Comparison of ENCODE assay signal across 8 cellular contexts in the genomic region with DNA sequence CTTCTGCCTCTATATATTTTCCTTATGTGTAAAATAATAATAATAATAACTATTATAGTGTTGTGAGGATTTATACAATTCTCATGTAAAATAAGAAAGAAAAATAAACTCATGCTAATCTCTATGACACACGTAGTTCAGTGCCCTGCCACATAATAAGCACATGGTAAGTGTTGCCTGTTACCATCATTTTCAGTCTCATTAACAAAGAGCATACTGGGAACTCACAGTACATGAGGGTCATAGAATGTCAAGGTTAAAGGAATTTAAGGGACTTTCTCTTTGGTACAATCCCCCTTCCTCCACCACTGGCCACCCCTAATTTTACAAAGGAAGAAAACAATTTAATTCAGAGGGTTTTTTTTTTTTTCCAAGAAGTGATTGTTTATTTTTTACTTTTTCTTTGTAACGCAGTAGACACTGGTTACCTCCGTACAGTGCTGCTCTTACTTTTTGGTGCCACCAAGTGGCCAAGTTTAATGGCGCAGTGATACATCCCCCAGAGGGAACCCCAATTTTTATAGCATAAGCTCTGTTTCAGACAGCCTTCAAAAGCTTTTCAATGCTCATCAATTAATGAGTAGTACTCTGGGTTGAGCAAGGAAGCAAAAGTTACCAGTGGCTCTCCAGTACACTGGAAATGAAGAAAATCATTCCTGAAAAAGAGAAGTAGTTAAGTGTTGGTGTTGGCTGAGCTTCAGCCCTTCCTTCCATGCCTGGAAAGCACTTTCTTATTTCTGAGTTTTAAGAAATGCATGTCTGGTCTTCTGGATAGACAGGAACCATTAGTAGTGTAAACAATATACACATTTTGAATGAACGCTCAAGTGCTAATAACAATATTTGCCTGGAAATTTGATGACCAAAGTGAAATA.
DNase-seq lines count a peak whose midpoint lies in the region; ATAC-seq, FAIRE-seq and TF ChIP-seq lines count a peak whose summit lies in the region.

No MANE protein-coding gene starts in this region.

- no peaks in the 10 kb centered on the region; the same call in 1 of the 2 replicates for H3K27me3 ChIP-seq in Panc1 (ENCODE audit: control insufficient read depth, insufficient read depth, low read length)
- H3K27me3 ChIP-seq in cardiac muscle cell = no peaks in the 10 kb centered on the region
- no peaks in the 10 kb centered on the region for H3K27me3 ChIP-seq in small intestine (ENCODE audit: control insufficient read depth in 2 of 2, insufficient read depth in 2 of 2, low read length in 2 of 2)
- H3K27me3 ChIP-seq in gastroesophageal sphincter = no peaks in the 10 kb centered on the region

- H3K9me3 ChIP-seq in Panc1 (ENCODE audit: control insufficient read depth, insufficient read depth, low read depth, low read length) (no peaks in the 10 kb centered on the region), cardiac muscle cell (ENCODE audit: low read depth) (no peaks in the 10 kb centered on the region), small intestine (ENCODE audit: control insufficient read depth, low read depth) (no peaks in the 10 kb centered on the region), gastroesophageal sphincter (no peaks in the 10 kb centered on the region)

- no peak for TF ChIP-seq EP300 in gastroesophageal sphincter (IDR thresholded peaks at IDR 0.05)

- H3K4me1 ChIP-seq in Panc1 (ENCODE audit: control insufficient read depth, insufficient read depth, low read length) (no peaks in the 10 kb centered on the region; the same call in 1 of the 2 replicates), cardiac muscle cell (ENCODE audit: low read depth) (no peaks in the 10 kb centered on the region), small intestine (ENCODE audit: control insufficient read depth in 2 of 2, insufficient read depth in 1 of 2, low read depth in 1 of 2, low read length in 1 of 2) (no peaks in the 10 kb centered on the region), gastroesophageal sphincter (no peaks in the 10 kb centered on the region)

- H3K36me3 ChIP-seq in Panc1 (ENCODE audit: control insufficient read depth, insufficient read depth, low read length) = no peaks in the 10 kb centered on the region
- no peaks in the 10 kb centered on the region for H3K36me3 ChIP-seq in cardiac muscle cell
- H3K36me3 ChIP-seq in small intestine (ENCODE audit: control insufficient read depth in 2 of 2, insufficient read depth in 2 of 2, low read length in 2 of 2) = no peaks in the 10 kb centered on the region
- no peaks in the 10 kb centered on the region for H3K36me3 ChIP-seq in gastroesophageal sphincter

- WGBS in small intestine, 3 donors = 15 to 25% (median 19%) methylated on average over 5 of the region's 5 CpGs
- WGBS in gastroesophageal sphincter (ENCODE audit: low coverage in 1 of 2), 2 donors = 18 to 27% methylated on average over 4 to 5 of the region's 5 CpGs

- no peak for FAIRE-seq in small intestine (lab: Jason Lieb, UNC)

- ATAC-seq in GM18907 (IDR thresholded peaks at IDR 0.05; ENCODE audit: unreplicated experiment) (peak; percentile 92), HG03108 (IDR thresholded peaks at IDR 0.05; ENCODE audit: unreplicated experiment) (peak; percentile 89), Panc1 (peak; percentile 90), gastroesophageal sphincter (no peak)

- H3K4me3 ChIP-seq in Panc1 (ENCODE audit: low read depth in 2 of 2, low read length in 2 of 2) (no peak overlapping the region), cardiac muscle cell (no peak overlapping the region), small intestine (ENCODE audit: low read depth in 1 of 2, low read length in 2 of 2) (no peak overlapping the region), gastroesophageal sphincter (no peak overlapping the region)

- no peak for TF ChIP-seq POLR2A in gastroesophageal sphincter (IDR thresholded peaks at IDR 0.05)

- POLR2A ChIA-PET in Panc1 (lab: Charles Lee) = no interaction called here

- no TSS peak for BruUV-seq in Panc1 (replicated peaks; lab: Mats Ljungman, UMichigan)

- CTCF ChIA-PET in Panc1 (lab: Charles Lee) = interaction anchor here (0.6 to 0.7 kb wide), 3 partner anchors 97 to 369 kb away, joined by 3 read pairs; no protein-coding TSS in a partner anchor

- in situ Hi-C loops in Panc1 (cut with HindIII; ENCODE audit: low pct_unique_long_range_greater_than_20kb, low sequenced_read_pairs) = no loop called here

- H3K27ac ChIP-seq in C4-2B (no peak overlapping the region), Panc1 (ENCODE audit: low read length) (no peak overlapping the region), cardiac muscle cell (no peak overlapping the region), small intestine (ENCODE audit: low read depth in 1 of 2, low read length in 1 of 2) (no peak overlapping the region), gastroesophageal sphincter (no peak overlapping the region)

- intact Hi-C loops in Panc1 (cut with micrococcal nuclease; ENCODE audit: unreplicated experiment) = loop anchor here (1.0 kb wide), 1 partner anchor 376 kb away; no protein-coding TSS in a partner anchor

- DNase-seq in Panc1 (ENCODE audit: low read depth, low spot score) = peak; percentile 10
- peak; percentile 19 for DNase-seq in activated T-helper 9 cell treated with anti-CD3 and anti-CD28 coated beads, Interleukin-2, amount 50 U/mL, for 16 hours (ENCODE audit: low read depth)
- peak; percentile 50 to 70 for DNase-seq in cardiac muscle cell (ENCODE audit: low read depth in 1 of 2, low spot score in 1 of 2)
- DNase-seq in small intestine = peak; percentile 58

- peak; percentile 87 for TF ChIP-seq CTCF in C4-2B (conservative IDR thresholded peaks at IDR 0.05)
- peak; percentile 80 for TF ChIP-seq CTCF in Panc1 (IDR thresholded peaks at IDR 0.05)
- TF ChIP-seq CTCF in cardiac muscle cell (IDR thresholded peaks at IDR 0.05; ENCODE audit: low read depth, low read length) = peak; percentile 85
- TF ChIP-seq CTCF in gastroesophageal sphincter (IDR thresholded peaks at IDR 0.05) = peak in 2 of 4 experiments; percentile 22 to 55

Comparison
In these comparisons a context has a peak if more than half of its experiments do, and no peak if none do; other contexts are left out.
1. DNase-seq: peak in every context shown above with its lines; median percentile 60 in cardiac muscle cell; 58 in small intestine; 19 in activated T-helper 9 cell treated with anti-CD3 and anti-CD28 coated beads, Interleukin-2, amount 50 U/mL, for 16 hours; 10 in Panc1.